Comparison of ENCODE assay signal across 19 cellular contexts in the genomic region with DNA sequence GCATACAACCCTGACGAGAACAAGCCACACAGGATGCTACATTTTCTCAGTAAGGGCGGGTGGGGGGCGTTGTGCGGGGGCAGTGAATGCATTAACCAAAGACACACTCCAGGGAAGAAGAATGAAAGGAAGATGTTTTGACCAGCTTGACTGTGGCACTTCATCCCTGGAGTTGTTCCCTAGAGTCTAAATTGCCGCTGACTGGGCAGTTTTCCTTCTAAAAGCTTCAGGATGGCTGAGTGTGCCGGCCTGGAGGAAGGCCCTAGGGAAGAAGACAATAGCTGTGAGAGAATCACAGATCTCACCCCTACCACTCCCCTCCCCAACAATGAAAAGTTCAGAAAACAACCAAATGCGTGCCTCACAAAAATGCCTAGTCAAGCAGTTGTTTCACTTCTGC.
DNase-seq lines count a peak whose midpoint lies in the region; ATAC-seq lines count a peak whose summit lies in the region.
"Had no signal": no experiment of that assay in that cellular context is flagged by ENCODE, and none has a peak within 500 bp of the region (broad histone marks: within the 10 kb centered on the region; RNA-seq: fewer than 3 reads in every experiment).

No MANE protein-coding gene starts in this region.

- H4K8ac ChIP-seq in neuronal stem cell (ENCODE audit: low read depth, low read length), result no peak overlapping the region

- peak overlapping the region; percentile 19 for H2AFZ ChIP-seq in neuronal stem cell (ENCODE audit: low read length)
- H2AFZ ChIP-seq: GM23248 had no signal

- WGBS in neuronal stem cell (ENCODE audit: extremely low coverage in 2 of 2, insufficient read length in 2 of 2, insufficient replicate concordance in 1 of 2), 2 donors, result no CpG with 5 or more reads among the region's 7 CpGs

- no peaks in the 10 kb centered on the region for H3K79me1 ChIP-seq in neuronal stem cell (ENCODE audit: low read depth, low read length)

- no peaks in the 10 kb centered on the region for H3K36me3 ChIP-seq in HUES48 (ENCODE audit: control insufficient read depth, insufficient read depth, low read length)
- no peaks in the 10 kb centered on the region for H3K36me3 ChIP-seq in neuronal stem cell (replicated peaks in 1 of 2; ENCODE audit: control insufficient read depth in 2 of 2, insufficient read depth in 2 of 2, low read length in 2 of 2)
- H3K36me3 ChIP-seq: MG63, SJSA1 had no signal

- DNase-seq in NCI-H1417 (lab: John Stamatoyannopoulos, UW), result peak; percentile 86 to 96 (median 95)
- peak; percentile 63 for DNase-seq in NCI-H69 (lab: John Stamatoyannopoulos, UW)
- no peak for DNase-seq in neuronal stem cell (ENCODE audit: low spot score)
- no peak for DNase-seq in stimulated activated CD8-positive, alpha-beta memory T cell treated with anti-CD3 and anti-CD28 coated beads, Interleukin-4, amount 100 ng/mL, for 48 hours
- DNase-seq in DMS153 treated with DMSO at 0.1 percent for 48 hours (lab: John Stamatoyannopoulos, UW; ENCODE audit: unreplicated experiment), result no peak
- DNase-seq: Calu3; CD4-positive, alpha-beta T cell; DND-41; GM23248; MG63; NCI-H1092; NCI-H2029; NCI-H345; NCI-H526 treated with DMSO at 0.1 percent for 48 hours; PC-3; SW 1271 had no signal

- H3K9me3 ChIP-seq in HUES48 (ENCODE audit: control insufficient read depth, insufficient read depth, low read length) (no peaks in the 10 kb centered on the region), neuronal stem cell (replicated peaks in 1 of 2; ENCODE audit: control insufficient read depth in 2 of 2, insufficient read depth in 1 of 2, low read depth in 1 of 2, low read length in 2 of 2) (peaks cover 0 to 3% of the 10 kb centered on the region in 2 donors)
- H3K9me3 ChIP-seq: MG63, SJSA1 had no signal

- no peaks in the 10 kb centered on the region for H3K4me1 ChIP-seq in HUES48 (ENCODE audit: control insufficient read depth, insufficient read depth, low read length)
- peaks cover 0 to 13% of the 10 kb centered on the region in 2 donors for H3K4me1 ChIP-seq in neuronal stem cell (ENCODE audit: control insufficient read depth in 2 of 2, insufficient read depth in 1 of 2, low read depth in 1 of 2, low read length in 2 of 2)
- H3K4me1 ChIP-seq: SJSA1 had no signal

- H3K14ac ChIP-seq in neuronal stem cell (ENCODE audit: low read length), result no peak overlapping the region

- H3K4me2 ChIP-seq in neuronal stem cell (ENCODE audit: insufficient read depth, low read length, poor library complexity, severe bottlenecking), result no peak overlapping the region

- H2BK120ac ChIP-seq in neuronal stem cell (ENCODE audit: low read depth, low read length), result no peak overlapping the region

- H4K91ac ChIP-seq in neuronal stem cell (ENCODE audit: low read depth, low read length, poor library complexity), result no peak overlapping the region

- H2BK15ac ChIP-seq in neuronal stem cell (ENCODE audit: low read length), result no peak overlapping the region

- H3K4me3 ChIP-seq in HUES48 (ENCODE audit: low read depth, low read length), result no peak overlapping the region
- H3K4me3 ChIP-seq in neuronal stem cell (ENCODE audit: low read length in 2 of 2), result no peak overlapping the region
- H3K4me3 ChIP-seq: GM23248, MG63, SJSA1 had no signal

- peaks cover 21% of the 10 kb centered on the region for H3K27me3 ChIP-seq in HUES48 (ENCODE audit: control insufficient read depth, insufficient read depth, low read length)
- H3K27me3 ChIP-seq in neuronal stem cell (ENCODE audit: control insufficient read depth in 3 of 3, insufficient read depth in 3 of 3, low read depth in 1 of 3, low read length in 3 of 3), result peaks cover 0 to 62% (median 16%) of the 10 kb centered on the region in 3 experiments
- H3K27me3 ChIP-seq: MG63 had no signal

- H2AK5ac ChIP-seq in neuronal stem cell (ENCODE audit: low read depth, low read length), result no peak overlapping the region

- H2BK12ac ChIP-seq in neuronal stem cell (ENCODE audit: low read length), result no peak overlapping the region

- H2BK5ac ChIP-seq in neuronal stem cell (ENCODE audit: low read length), result no peak overlapping the region

- H3K23ac ChIP-seq in neuronal stem cell (ENCODE audit: low read depth, low read length, poor library complexity), result no peak overlapping the region

- no peak for ATAC-seq in HG03354 (IDR thresholded peaks at IDR 0.05; ENCODE audit: poor library complexity, severe bottlenecking, unreplicated experiment)
- ATAC-seq: PC-3 had no signal

- H3K18ac ChIP-seq in neuronal stem cell (ENCODE audit: low read length), result no peak overlapping the region

- H3K9ac ChIP-seq in HUES48 (ENCODE audit: low read depth, low read length), result no peak overlapping the region
- no peak overlapping the region for H3K9ac ChIP-seq in neuronal stem cell (ENCODE audit: low read depth, low read length, poor library complexity)
- H3K9ac ChIP-seq: GM23248 had no signal

- no peak overlapping the region for H3K4ac ChIP-seq in neuronal stem cell (ENCODE audit: low read length)

- H3K27ac ChIP-seq in HUES48 (ENCODE audit: low read depth, low read length) (peak overlapping the region; percentile 4), neuronal stem cell (replicated peaks; ENCODE audit: low read length) (no peak overlapping the region)
- H3K27ac ChIP-seq: GM23248, SJSA1 had no signal

Comparison
In these comparisons a context has a peak if more than half of its experiments do, and no peak if none do; other contexts are left out.
1. DNase-seq: peak in NCI-H1417 (3 of 3) and NCI-H69 (single experiment); none in neuronal stem cell (single experiment), stimulated activated CD8-positive, alpha-beta memory T cell treated with anti-CD3 and anti-CD28 coated beads, Interleukin-4, amount 100 ng/mL, for 48 hours (single experiment) and DMS153 treated with DMSO at 0.1 percent for 48 hours (single experiment).